In the genomic region with DNA sequence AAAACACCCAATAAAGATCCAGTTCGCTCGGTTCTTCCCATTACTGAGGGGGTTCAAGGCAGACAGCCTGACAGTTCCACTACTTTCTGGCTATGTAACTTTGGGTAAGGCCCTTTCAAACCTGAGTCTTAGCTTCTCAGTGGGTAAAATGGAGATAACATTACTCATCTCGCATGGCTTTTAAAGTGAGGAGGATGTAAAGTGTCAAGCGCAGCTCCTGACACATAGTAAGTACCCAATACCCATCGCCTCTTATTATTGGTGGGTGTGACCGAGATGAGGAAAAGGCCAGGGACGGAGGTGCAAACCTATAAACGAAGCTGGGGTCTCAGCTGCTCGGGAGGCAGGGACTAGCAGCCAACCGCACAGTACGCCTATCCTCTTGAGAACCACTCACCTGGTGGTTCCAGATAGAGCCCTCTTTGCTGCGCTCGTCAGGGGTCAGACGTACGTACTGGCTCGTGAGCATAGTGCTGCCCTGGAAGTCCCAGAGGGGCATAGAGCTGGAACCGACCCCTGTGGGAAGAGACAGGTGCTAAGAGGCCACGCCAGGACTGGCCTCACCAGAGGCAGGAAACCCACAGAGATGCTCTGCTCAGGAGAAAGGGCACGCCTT, we compare ENCODE assay signal across 1 cellular context.
TF ChIP-seq lines count a peak whose summit lies in the region.

No MANE protein-coding gene starts in this region.

TF ChIP-seq in HCT116, 20 proteins besides CTCF, POLR2A, EP300 and RAD21 (continued from another document):
- TF ChIP-seq, protein P1, sequence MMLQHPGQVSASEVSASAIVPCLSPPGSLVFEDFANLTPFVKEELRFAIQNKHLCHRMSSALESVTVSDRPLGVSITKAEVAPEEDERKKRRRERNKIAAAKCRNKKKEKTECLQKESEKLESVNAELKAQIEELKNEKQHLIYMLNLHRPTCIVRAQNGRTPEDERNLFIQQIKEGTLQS (IDR thresholded peaks at IDR 0.05), result no peak
- TF ChIP-seq EZH2phosphoT487 (IDR thresholded peaks at IDR 0.05; ENCODE audit: borderline replicate concordance) (no peak), EZH2 (IDR thresholded peaks at IDR 0.05) (no peak), YY1 (IDR thresholded peaks at IDR 0.05; ENCODE audit: extremely low read depth, insufficient replicate concordance, low read depth, low read length) (no peak), ZFX (IDR thresholded peaks at IDR 0.05) (no peak), EGR1 (IDR thresholded peaks at IDR 0.05; ENCODE audit: low read depth) (no peak), SIN3A (IDR thresholded peaks at IDR 0.05; ENCODE audit: low read depth) (no peak), SRF (IDR thresholded peaks at IDR 0.05; ENCODE audit: low read depth) (no peak)
